22 cellular contexts compared by ENCODE assay signal in genomic region chr7:83562960-83563359, GRCh38.
A peak's percentile ranks its signal among the peaks of the same experiment; 100 is the strongest.
DNase-seq lines count a peak whose midpoint lies in the region; FAIRE-seq and TF ChIP-seq lines count a peak whose summit lies in the region.
"Had no signal": no experiment of that assay in that cellular context is flagged by ENCODE, and none has a peak within 500 bp of the region (broad histone marks: within the 10 kb centered on the region; RNA-seq: fewer than 3 reads in every experiment).

No MANE protein-coding gene starts in this region.

- H2AK5ac ChIP-seq in H1 (ENCODE audit: low read depth, low read length): no peak overlapping the region

- H2BK12ac ChIP-seq in H1 (ENCODE audit: low read depth, low read length): no peak overlapping the region

- intact Hi-C loops in CD14-positive monocyte (cut with micrococcal nuclease): no loop called here

- H3K4me3 Mint-ChIP-seq in neural progenitor cell: no peak overlapping the region
- no peak overlapping the region for H3K4me3 Mint-ChIP-seq in CD14-positive monocyte
- H3K4me3 Mint-ChIP-seq: B cell; CD4-positive, alpha-beta T cell; CD8-positive, alpha-beta memory T cell had no signal

- H4K8ac ChIP-seq in H1 (ENCODE audit: extremely low read depth, insufficient read depth, low read length): no peak overlapping the region

- H3F3A ChIP-seq in neural progenitor cell (ENCODE audit: low read depth): no peaks in the 10 kb centered on the region

- H2BK5ac ChIP-seq in H1 (ENCODE audit: low read depth, low read length): no peak overlapping the region

- POLR2A ChIA-PET in H1 (lab: Charles Lee; ENCODE audit: partially characterized antibody): interaction anchor here (0.6 kb wide), 1 partner anchor 35 kb away, joined by 3 read pairs; no protein-coding TSS in a partner anchor

- H3K4me1 Mint-ChIP-seq in neural progenitor cell (peaks cover 3% of the 10 kb centered on the region), CD14-positive monocyte (no peaks in the 10 kb centered on the region)
- H3K4me1 Mint-ChIP-seq: B cell; CD8-positive, alpha-beta memory T cell had no signal

- peaks cover 1% of the 10 kb centered on the region for H3K36me3 Mint-ChIP-seq in neural progenitor cell
- H3K36me3 Mint-ChIP-seq in CD14-positive monocyte: no peaks in the 10 kb centered on the region
- H3K36me3 Mint-ChIP-seq: CD8-positive, alpha-beta memory T cell had no signal

- H3K27me3 Mint-ChIP-seq in neural progenitor cell (ENCODE audit: insufficient read depth, low read depth): peaks cover 2% of the 10 kb centered on the region
- H3K27me3 Mint-ChIP-seq in CD14-positive monocyte (ENCODE audit: low read depth in 3 of 3): peaks cover 0 to 3% (median 2%) of the 10 kb centered on the region in 3 donors
- H3K27me3 Mint-ChIP-seq: B cell; CD4-positive, alpha-beta T cell; CD8-positive, alpha-beta memory T cell had no signal

- no peak overlapping the region for H2BK120ac ChIP-seq in H1 (replicated peaks; ENCODE audit: low read depth, low read length)

- H4K5ac ChIP-seq in H1 (ENCODE audit: insufficient read length, low read depth, low read length): no peak overlapping the region

- H3K4me3 ChIP-seq in H1 (ENCODE audit: extremely low read depth in 1 of 4, insufficient read depth in 2 of 4, low read depth in 3 of 4, low read length in 4 of 4) (no peak overlapping the region), neural progenitor cell (no peak overlapping the region)
- H3K4me3 ChIP-seq: BLaER1 had no signal

- no peak overlapping the region for H2BK15ac ChIP-seq in H1 (ENCODE audit: low read length)

- H4K20me1 ChIP-seq in H1 (replicated peaks in 1 of 2; ENCODE audit: control insufficient read depth in 1 of 2, insufficient read depth in 2 of 2, low read length in 2 of 2) (no peaks in the 10 kb centered on the region), neural progenitor cell (ENCODE audit: low read depth) (no peaks in the 10 kb centered on the region)
- H4K20me1 ChIP-seq: BLaER1 had no signal

- H3K56ac ChIP-seq in H1 (replicated peaks; ENCODE audit: insufficient read length, low read depth, low read length): no peak overlapping the region

- peak; percentile 50 for FAIRE-seq in H1 (lab: Jason Lieb, UNC)
- FAIRE-seq: A204.1, GM12891, GM18507 had no signal

- no peaks in the 10 kb centered on the region for H3K79me1 ChIP-seq in H1 (ENCODE audit: low read depth, low read length)

- TF ChIP-seq POLR2A in H1 (IDR thresholded peaks at IDR 0.05; ENCODE audit: control extremely low read depth in 1 of 2, low read depth in 2 of 2, low read length in 2 of 2): no peak

- no peak overlapping the region for H3K23ac ChIP-seq in H1 (ENCODE audit: insufficient read length)

- no peak overlapping the region for H3K9ac ChIP-seq in H1 (replicated peaks in 1 of 4; ENCODE audit: extremely low read depth in 1 of 4, low read depth in 3 of 4, low read length in 3 of 4)
- no peak overlapping the region for H3K9ac ChIP-seq in neural progenitor cell
- H3K9ac ChIP-seq: BLaER1 had no signal

- no peak overlapping the region for H4K91ac ChIP-seq in H1 (replicated peaks; ENCODE audit: insufficient read length, low read length)

- no peak overlapping the region for H3K18ac ChIP-seq in H1 (ENCODE audit: extremely low read depth, low read length)

- H3K27ac ChIP-seq in H1 (ENCODE audit: low read depth, low read length): no peak overlapping the region
- H3K27ac ChIP-seq in neural progenitor cell: no peak overlapping the region
- H3K27ac ChIP-seq: 22Rv1, BLaER1, C4-2B had no signal

- TF ChIP-seq CTCF in H1 (IDR thresholded peaks at IDR 0.05; ENCODE audit: control extremely low read depth in 1 of 3, insufficient read depth in 1 of 3, low read depth in 1 of 3, low read length in 3 of 3) (no peak), neural progenitor cell (IDR thresholded peaks at IDR 0.05) (no peak), CD14-positive monocyte (IDR thresholded peaks at IDR 0.05) (no peak)

- H3K79me2 ChIP-seq in H1 (ENCODE audit: control insufficient read depth in 1 of 2, insufficient read depth in 2 of 2, low read length in 2 of 2): no peaks in the 10 kb centered on the region
- no peaks in the 10 kb centered on the region for H3K79me2 ChIP-seq in neural progenitor cell (ENCODE audit: low read depth)

- DNase-seq in NCI-H146 (lab: John Stamatoyannopoulos, UW) (peak; percentile 2), NCI-H146 treated with DMSO at 0.1 percent for 48 hours (lab: John Stamatoyannopoulos, UW; ENCODE audit: unreplicated experiment) (no peak), H1 (ENCODE audit: low read depth in 1 of 2, low spot score in 2 of 2) (no peak), neural progenitor cell (ENCODE audit: low spot score) (no peak), activated gamma-delta T cell treated with Interleukin-2 at 50 U/mL for 16 hours (no peak), CD14-positive monocyte (ENCODE audit: low spot score) (no peak)
- DNase-seq in activated CD4-positive, alpha-beta T cell treated with anti-CD3 and anti-CD28 coated beads for 48 hours: no peak
- DNase-seq: CD4-positive, alpha-beta T cell; CD8-positive, alpha-beta memory T cell; DMS53; DMS79 treated with DMSO at 0.1 percent for 48 hours; GF-D8; GOT3; H7; HCEC 1CT had no signal

- H2AFZ ChIP-seq in H1 (ENCODE audit: low read length): no peak overlapping the region
- peak overlapping the region; percentile 72 for H2AFZ ChIP-seq in neural progenitor cell (replicated peaks)

- H3K4me2 ChIP-seq in H1 (ENCODE audit: insufficient read depth in 1 of 2, low read depth in 2 of 2, low read length in 2 of 2): no peak overlapping the region
- no peak overlapping the region for H3K4me2 ChIP-seq in neural progenitor cell
- H3K4me2 ChIP-seq: BLaER1 had no signal

- no peak for TF ChIP-seq RAD21 in H1 (IDR thresholded peaks at IDR 0.05 in 1 of 2, conservative IDR thresholded peaks at IDR 0.05 in 1 of 2; ENCODE audit: low read depth in 2 of 2, low read length in 2 of 2)

- H3K9me3 ChIP-seq in H1 (ENCODE audit: insufficient read depth in 2 of 2, low read depth in 1 of 2, low read length in 1 of 2) (no peaks in the 10 kb centered on the region), neural progenitor cell (ENCODE audit: low read depth) (no peaks in the 10 kb centered on the region)
- H3K9me3 ChIP-seq: BLaER1 had no signal

- H3K4ac ChIP-seq in H1 (replicated peaks; ENCODE audit: insufficient read length, low read depth, low read length): no peak overlapping the region

- H2BK20ac ChIP-seq in H1 (ENCODE audit: low read length): no peak overlapping the region

- TF ChIP-seq EP300 in H1 (IDR thresholded peaks at IDR 0.05; ENCODE audit: borderline replicate concordance in 1 of 2, low read depth in 2 of 2, low read length in 2 of 2): no peak

- no peak overlapping the region for H3K14ac ChIP-seq in H1 (ENCODE audit: insufficient read length)

- CTCF ChIA-PET in H1 (lab: Charles Lee; ENCODE audit: partially characterized antibody): interaction anchor here (0.5 to 1.7 kb wide), 3 partner anchors 25 to 49 kb away, joined by 3 to 4 read pairs (median 3); no protein-coding TSS in a partner anchor

- no peaks in the 10 kb centered on the region for H3K23me2 ChIP-seq in H1 (ENCODE audit: low read depth, low read length)

- H3K27me3 ChIP-seq in H1 (replicated peaks in 1 of 4; ENCODE audit: control insufficient read depth in 3 of 4, extremely low read depth in 1 of 4, insufficient read depth in 3 of 4, low read length in 3 of 4) (no peaks in the 10 kb centered on the region), neural progenitor cell (no peaks in the 10 kb centered on the region)
- H3K27me3 ChIP-seq: BLaER1 had no signal

- WGBS in H1 (ENCODE audit: extremely low coverage in 1 of 2, insufficient coverage in 1 of 2, insufficient read length in 1 of 2, insufficient replicate concordance in 2 of 2, low coverage in 1 of 2, low lambda C conversion rate in 2 of 2, missing lambda C conversion rate in 1 of 2), 2 experiments: 85% methylated on average over 2 of the region's 2 CpGs; no CpG with 5 or more reads in 1 of the 2 experiments

- peaks cover 0 to 2% (median 0%) of the 10 kb centered on the region in 4 experiments; a peak in 1 of 7 replicates for H3K4me1 ChIP-seq in H1 (replicated peaks in 1 of 4; ENCODE audit: control insufficient read depth in 3 of 4, insufficient read depth in 4 of 4, low read length in 3 of 4)
- peaks cover 13% of the 10 kb centered on the region for H3K4me1 ChIP-seq in neural progenitor cell
- H3K4me1 ChIP-seq: BLaER1 had no signal

- H3K27ac Mint-ChIP-seq in neural progenitor cell (no peak overlapping the region), CD14-positive monocyte (no peak overlapping the region)
- H3K27ac Mint-ChIP-seq: B cell; CD4-positive, alpha-beta T cell; CD8-positive, alpha-beta memory T cell had no signal

- peaks cover 5% of the 10 kb centered on the region for H3K9me3 Mint-ChIP-seq in neural progenitor cell
- peaks cover 3 to 8% (median 4%) of the 10 kb centered on the region in 7 donors for H3K9me3 Mint-ChIP-seq in CD14-positive monocyte

- H3K36me3 ChIP-seq in H1 (ENCODE audit: control insufficient read depth in 2 of 4, insufficient read depth in 4 of 4, low read length in 3 of 4) (no peaks in the 10 kb centered on the region), neural progenitor cell (no peaks in the 10 kb centered on the region)
- H3K36me3 ChIP-seq: BLaER1 had no signal

TF ChIP-seq in H1, 55 proteins besides CTCF, POLR2A, EP300 and RAD21:
- TF ChIP-seq, protein P1, sequence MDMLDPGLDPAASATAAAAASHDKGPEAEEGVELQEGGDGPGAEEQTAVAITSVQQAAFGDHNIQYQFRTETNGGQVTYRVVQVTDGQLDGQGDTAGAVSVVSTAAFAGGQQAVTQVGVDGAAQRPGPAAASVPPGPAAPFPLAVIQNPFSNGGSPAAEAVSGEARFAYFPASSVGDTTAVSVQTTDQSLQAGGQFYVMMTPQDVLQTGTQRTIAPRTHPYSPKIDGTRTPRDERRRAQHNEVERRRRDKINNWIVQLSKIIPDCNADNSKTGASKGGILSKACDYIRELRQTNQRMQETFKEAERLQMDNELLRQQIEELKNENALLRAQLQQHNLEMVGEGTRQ (IDR thresholded peaks at IDR 0.05; ENCODE audit: low read length): no peak
- TF ChIP-seq SP2 (IDR thresholded peaks at IDR 0.05; ENCODE audit: low read length): no peak
- TF ChIP-seq CHD2 (IDR thresholded peaks at IDR 0.05; ENCODE audit: low read length): no peak
